In genomic region chr3:25787689-25788088, GRCh38 we compare ENCODE assay signal across 22 cellular contexts. TPM values are rescaled to one million over a fixed set of nuclear protein-coding genes. Genes with fewer than 3 reads are reported as not detected.
DNase-seq lines count a peak whose midpoint lies in the region; ATAC-seq and TF ChIP-seq lines count a peak whose summit lies in the region.
"Had no signal": no experiment of that assay in that cellular context is flagged by ENCODE, and none has a peak within 500 bp of the region (broad histone marks: within the 10 kb centered on the region; RNA-seq: fewer than 3 reads in every experiment).

No MANE protein-coding gene starts in this region.

- H3K9me3 Mint-ChIP-seq in T-helper 2 cell treated with Interferon-gamma antibody and Interleukin-4, amounts not matched to agents 5 μg/mL and 100 μg/mL, for 36 hours, result no peaks in the 10 kb centered on the region
- no peaks in the 10 kb centered on the region for H3K9me3 Mint-ChIP-seq in activated T-helper 1 cell treated with anti-CD3 and anti-CD28 coated beads, Interleukin-12 subunit alpha, Interleukin-12 subunit beta, Interleukin-2, Interleukin-4 antibody, amounts not matched to agents 30 ng/mL and 10 ng/mL and 1 ng/mL, durations not matched to agents 14 hours and 24 hours and 36 hours
- H3K9me3 Mint-ChIP-seq in nephron progenitor cell, result no peaks in the 10 kb centered on the region
- H3K9me3 Mint-ChIP-seq in activated CD8-positive, alpha-beta memory T cell treated with anti-CD3 and anti-CD28 coated beads, Interleukin-2, amount 10 ng/mL, durations not matched to agents 7 days and 5 days (ENCODE audit: low read depth), result no peaks in the 10 kb centered on the region
- H3K9me3 Mint-ChIP-seq: immature natural killer cell had no signal

- H3K27ac Mint-ChIP-seq in T-helper 2 cell treated with Interferon-gamma antibody and Interleukin-4, amounts not matched to agents 5 μg/mL and 100 μg/mL, for 36 hours, result no peak overlapping the region
- no peak overlapping the region for H3K27ac Mint-ChIP-seq in activated T-helper 1 cell treated with anti-CD3 and anti-CD28 coated beads, Interleukin-12 subunit alpha, Interleukin-12 subunit beta, Interleukin-2, Interleukin-4 antibody, amounts not matched to agents 30 ng/mL and 10 ng/mL and 1 ng/mL, durations not matched to agents 14 hours and 24 hours and 36 hours
- no peak overlapping the region for H3K27ac Mint-ChIP-seq in nephron progenitor cell
- no peak overlapping the region for H3K27ac Mint-ChIP-seq in activated CD8-positive, alpha-beta memory T cell treated with anti-CD3 and anti-CD28 coated beads, Interleukin-2, amount 10 ng/mL, durations not matched to agents 7 days and 5 days

- ATAC-seq in activated CD8-positive, alpha-beta memory T cell treated with anti-CD3 and anti-CD28 coated beads, Interleukin-2, amount 10 ng/mL, durations not matched to agents 7 days and 5 days, result no peak
- ATAC-seq: left lobe of liver had no signal

- H3K36me3 Mint-ChIP-seq in T-helper 2 cell treated with Interferon-gamma antibody and Interleukin-4, amounts not matched to agents 5 μg/mL and 100 μg/mL, for 36 hours (ENCODE audit: low read depth), result peaks cover 10% of the 10 kb centered on the region
- H3K36me3 Mint-ChIP-seq in activated T-helper 1 cell treated with anti-CD3 and anti-CD28 coated beads, Interleukin-12 subunit alpha, Interleukin-12 subunit beta, Interleukin-2, Interleukin-4 antibody, amounts not matched to agents 30 ng/mL and 10 ng/mL and 1 ng/mL, durations not matched to agents 14 hours and 24 hours and 36 hours (ENCODE audit: low read depth), result peaks cover 13% of the 10 kb centered on the region
- peaks cover 21% of the 10 kb centered on the region for H3K36me3 Mint-ChIP-seq in nephron progenitor cell (ENCODE audit: low read depth)
- H3K36me3 Mint-ChIP-seq in activated CD8-positive, alpha-beta memory T cell treated with anti-CD3 and anti-CD28 coated beads, Interleukin-2, amount 10 ng/mL, durations not matched to agents 7 days and 5 days, result peaks cover 18% of the 10 kb centered on the region
- H3K36me3 Mint-ChIP-seq: immature natural killer cell had no signal

- no peaks in the 10 kb centered on the region for H3K27me3 Mint-ChIP-seq in T-helper 2 cell treated with Interferon-gamma antibody and Interleukin-4, amounts not matched to agents 5 μg/mL and 100 μg/mL, for 36 hours (ENCODE audit: low read depth)
- H3K27me3 Mint-ChIP-seq in activated T-helper 1 cell treated with anti-CD3 and anti-CD28 coated beads, Interleukin-12 subunit alpha, Interleukin-12 subunit beta, Interleukin-2, Interleukin-4 antibody, amounts not matched to agents 30 ng/mL and 10 ng/mL and 1 ng/mL, durations not matched to agents 14 hours and 24 hours and 36 hours (ENCODE audit: insufficient read depth), result no peaks in the 10 kb centered on the region
- H3K27me3 Mint-ChIP-seq in nephron progenitor cell (ENCODE audit: low read depth, poor library complexity), result no peaks in the 10 kb centered on the region
- H3K27me3 Mint-ChIP-seq in activated CD8-positive, alpha-beta memory T cell treated with anti-CD3 and anti-CD28 coated beads, Interleukin-2, amount 10 ng/mL, durations not matched to agents 7 days and 5 days, result no peaks in the 10 kb centered on the region

- intact Hi-C loops in activated T-helper 1 cell treated with anti-CD3 and anti-CD28 coated beads, Interleukin-12 subunit alpha, Interleukin-12 subunit beta, Interleukin-2, Interleukin-4 antibody, amounts not matched to agents 30 ng/mL and 10 ng/mL and 1 ng/mL, durations not matched to agents 14 hours and 24 hours and 36 hours (cut with micrococcal nuclease), result loop anchor here (10.0 kb wide), 1 partner anchor 1873 kb away; the partner anchor contains the start of genes NKIRAS1 and RPL15

- CTCF ChIA-PET in activated CD8-positive, alpha-beta memory T cell treated with anti-CD3 and anti-CD28 coated beads, Interleukin-2, amount 10 ng/mL, durations not matched to agents 7 days and 5 days (lab: Charles Lee), result no interaction called here

- H3K4me1 Mint-ChIP-seq in T-helper 2 cell treated with Interferon-gamma antibody and Interleukin-4, amounts not matched to agents 5 μg/mL and 100 μg/mL, for 36 hours (ENCODE audit: low read depth), result peaks cover 44% of the 10 kb centered on the region
- H3K4me1 Mint-ChIP-seq in activated T-helper 1 cell treated with anti-CD3 and anti-CD28 coated beads, Interleukin-12 subunit alpha, Interleukin-12 subunit beta, Interleukin-2, Interleukin-4 antibody, amounts not matched to agents 30 ng/mL and 10 ng/mL and 1 ng/mL, durations not matched to agents 14 hours and 24 hours and 36 hours (ENCODE audit: low read depth), result peaks cover 62% of the 10 kb centered on the region
- H3K4me1 Mint-ChIP-seq in nephron progenitor cell, result peaks cover 40% of the 10 kb centered on the region
- peaks cover 55% of the 10 kb centered on the region for H3K4me1 Mint-ChIP-seq in activated CD8-positive, alpha-beta memory T cell treated with anti-CD3 and anti-CD28 coated beads, Interleukin-2, amount 10 ng/mL, durations not matched to agents 7 days and 5 days

- peak overlapping the region; percentile 38 for H3K4me3 Mint-ChIP-seq in T-helper 2 cell treated with Interferon-gamma antibody and Interleukin-4, amounts not matched to agents 5 μg/mL and 100 μg/mL, for 36 hours
- H3K4me3 Mint-ChIP-seq in activated T-helper 1 cell treated with anti-CD3 and anti-CD28 coated beads, Interleukin-12 subunit alpha, Interleukin-12 subunit beta, Interleukin-2, Interleukin-4 antibody, amounts not matched to agents 30 ng/mL and 10 ng/mL and 1 ng/mL, durations not matched to agents 14 hours and 24 hours and 36 hours, result peak overlapping the region; percentile 95
- H3K4me3 Mint-ChIP-seq in nephron progenitor cell, result peak overlapping the region; percentile 69
- H3K4me3 Mint-ChIP-seq in activated CD8-positive, alpha-beta memory T cell treated with anti-CD3 and anti-CD28 coated beads, Interleukin-2, amount 10 ng/mL, durations not matched to agents 7 days and 5 days, result no peak overlapping the region

- peak overlapping the region; percentile 83; the same call in 1 of the 2 replicates for H3K4me3 ChIP-seq in GM12865 (ENCODE audit: low read depth, low read length)
- H3K4me3 ChIP-seq: prostate gland had no signal

- no peak for TF ChIP-seq CTCF in GM12865 (IDR thresholded peaks at IDR 0.05; ENCODE audit: insufficient read depth, low read depth, low read length, missing control alignments)
- TF ChIP-seq CTCF in nephron progenitor cell (IDR thresholded peaks at IDR 0.05), result no peak

- DNase-seq in T-helper 2 cell treated with Interferon-gamma antibody and Interleukin-4, amounts not matched to agents 5 μg/mL and 100 μg/mL, for 36 hours (ENCODE audit: low spot score), result no peak
- no peak for DNase-seq in T-helper 2 cell
- DNase-seq in GM12865 (ENCODE audit: low read depth), result no peak
- no peak for DNase-seq in activated T-helper 1 cell treated with anti-CD3 and anti-CD28 coated beads, Interleukin-12 subunit alpha, Interleukin-12 subunit beta, Interleukin-2, Interleukin-4 antibody, amounts not matched to agents 30 ng/mL and 10 ng/mL and 1 ng/mL, durations not matched to agents 14 hours and 24 hours and 36 hours (ENCODE audit: low spot score)
- no peak for DNase-seq in nephron progenitor cell
- no peak for DNase-seq in activated CD8-positive, alpha-beta memory T cell treated with anti-CD3 and anti-CD28 coated beads, Interleukin-2, amount 10 ng/mL, durations not matched to agents 7 days and 5 days
- DNase-seq in occipital lobe (lab: John Stamatoyannopoulos, UW), result no peak
- DNase-seq in stimulated activated CD4-positive, alpha-beta T cell treated with anti-CD3 and anti-CD28 coated beads, Interleukin-2, amount 100 ng/mL, for 48 hours, result no peak
- DNase-seq: activated effector memory CD4-positive, alpha-beta T cell treated with anti-CD3 and anti-CD28 coated beads, Interleukin-2, amount 50 U/mL, for 16 hours; brain microvascular endothelial cell; effector CD8-positive, alpha-beta T cell; foreskin melanocyte; GOT3; hippocampal formation; immature natural killer cell; mesendoderm; NCI-H1417 treated with DMSO at 0.1 percent for 48 hours; NCI-H446 treated with DMSO at 0.1 percent for 48 hours; stimulated activated CD8-positive, alpha-beta memory T cell treated with anti-CD3 and anti-CD28 coated beads, Interleukin-4, amount 100 ng/mL, for 48 hours; trophoblast cell had no signal

RNA-seq across cellular contexts. Expression of gene OXSM, which starts 2.2 kb away (rescaled TPM):
- 15.2 and 15.4 TPM in 2 replicates for total RNA-seq in activated T-helper 1 cell treated with anti-CD3 and anti-CD28 coated beads, Interleukin-12 subunit alpha, Interleukin-12 subunit beta, Interleukin-2, Interleukin-4 antibody, amounts not matched to agents 30 ng/mL and 10 ng/mL and 1 ng/mL, durations not matched to agents 14 hours and 24 hours and 36 hours
- total RNA-seq in activated CD8-positive, alpha-beta memory T cell treated with anti-CD3 and anti-CD28 coated beads, Interleukin-2, amount 10 ng/mL, durations not matched to agents 7 days and 5 days, result 10 to 100 TPM; 10.7 to 12.0 TPM
- 9.0 TPM for total RNA-seq in occipital lobe

RNA-seq across cellular contexts. Expression of gene NGLY1, which starts 4.4 kb away (rescaled TPM):
- 57.9 and 59.2 TPM in 2 replicates for total RNA-seq in activated T-helper 1 cell treated with anti-CD3 and anti-CD28 coated beads, Interleukin-12 subunit alpha, Interleukin-12 subunit beta, Interleukin-2, Interleukin-4 antibody, amounts not matched to agents 30 ng/mL and 10 ng/mL and 1 ng/mL, durations not matched to agents 14 hours and 24 hours and 36 hours
- total RNA-seq in activated CD8-positive, alpha-beta memory T cell treated with anti-CD3 and anti-CD28 coated beads, Interleukin-2, amount 10 ng/mL, durations not matched to agents 7 days and 5 days, result 10 to 100 TPM; 41.2 to 70.0 TPM
- 34.0 TPM for total RNA-seq in occipital lobe
